ENCODE assay signal across 9 cellular contexts in genomic region chrX:23901805-23902204, GRCh38. TPM values are rescaled to one million over a fixed set of nuclear protein-coding genes. Genes with fewer than 3 reads are reported as not detected.
DNase-seq lines count a peak whose midpoint lies in the region; FAIRE-seq and TF ChIP-seq lines count a peak whose summit lies in the region.
"Had no signal": no experiment of that assay in that cellular context is flagged by ENCODE, and none has a peak within 500 bp of the region (broad histone marks: within the 10 kb centered on the region; RNA-seq: fewer than 3 reads in every experiment).

No MANE protein-coding gene starts in this region.

- peak overlapping the region; percentile 31 for H3K27ac ChIP-seq in HUES48 (ENCODE audit: low read depth, low read length)
- peak overlapping the region; percentile 74 for H3K27ac ChIP-seq in astrocyte (ENCODE audit: low read depth, low read length)
- no peak overlapping the region for H3K27ac ChIP-seq in iPS-20b (ENCODE audit: low read length)
- peak overlapping the region in 1 of 2 donors; percentile 70 for H3K27ac ChIP-seq in small intestine (ENCODE audit: low read depth in 1 of 2, low read length in 1 of 2)

- FAIRE-seq in astrocyte (lab: Jason Lieb, UNC) (no peak), small intestine (lab: Jason Lieb, UNC) (no peak)

- H3K4me1 ChIP-seq in HUES48 (ENCODE audit: control insufficient read depth, insufficient read depth, low read length): peaks cover 45% of the 10 kb centered on the region
- H3K4me1 ChIP-seq in astrocyte (ENCODE audit: insufficient read depth, low read length): peaks cover 31% of the 10 kb centered on the region
- peaks cover 15% of the 10 kb centered on the region; the same call in 1 of the 2 replicates for H3K4me1 ChIP-seq in iPS-20b (ENCODE audit: insufficient read depth, low read length)
- no peaks in the 10 kb centered on the region for H3K4me1 ChIP-seq in small intestine (ENCODE audit: control insufficient read depth in 2 of 2, insufficient read depth in 1 of 2, low read depth in 1 of 2, low read length in 1 of 2)

- H4K20me1 ChIP-seq in astrocyte (ENCODE audit: insufficient read depth, low read length): no peaks in the 10 kb centered on the region

- H3K4me2 ChIP-seq in astrocyte (ENCODE audit: low read length): peak overlapping the region; percentile 69

- no peak overlapping the region for H3K27ac Mint-ChIP-seq in astrocyte (ENCODE audit: unreplicated experiment)
- H3K27ac Mint-ChIP-seq: activated naive CD8-positive, alpha-beta T cell had no signal

- peaks cover 6% of the 10 kb centered on the region for H3K79me2 ChIP-seq in astrocyte (ENCODE audit: insufficient read depth, low read length)

- DNase-seq in DMS79 treated with DMSO at 0.1 percent for 48 hours (lab: John Stamatoyannopoulos, UW): peak; percentile 9
- peak; percentile 39 for DNase-seq in GM20000 (ENCODE audit: low spot score)
- peak; percentile 86 for DNase-seq in OCI-M1 (lab: John Stamatoyannopoulos, UW)
- DNase-seq in astrocyte (ENCODE audit: low read depth): peak; percentile 54
- DNase-seq in small intestine: peak; percentile 81
- DNase-seq in cerebellum (ENCODE audit: low spot score): no peak

- TF ChIP-seq CTCF in GM20000 (IDR thresholded peaks at IDR 0.05; ENCODE audit: extremely low read depth, missing control alignments) (peak; percentile 30), astrocyte (IDR thresholded peaks at IDR 0.05; ENCODE audit: insufficient read depth, low read depth, low read length) (peak; percentile 41)

- peaks cover 21% of the 10 kb centered on the region for H3K4me1 Mint-ChIP-seq in astrocyte (ENCODE audit: low read depth, unreplicated experiment)

- no peak overlapping the region for H3K4me3 Mint-ChIP-seq in astrocyte (ENCODE audit: unreplicated experiment)
- H3K4me3 Mint-ChIP-seq: activated naive CD8-positive, alpha-beta T cell had no signal

- H3K9ac ChIP-seq in HUES48 (ENCODE audit: low read depth, low read length) (no peak overlapping the region), astrocyte (ENCODE audit: low read length) (peak overlapping the region; percentile 62), iPS-20b (ENCODE audit: low read depth, low read length) (peak overlapping the region; percentile 21; the same call in 1 of the 2 replicates)

- no peaks in the 10 kb centered on the region for H3K27me3 ChIP-seq in HUES48 (ENCODE audit: control insufficient read depth, insufficient read depth, low read length)
- H3K27me3 ChIP-seq in astrocyte (ENCODE audit: insufficient read depth, low read length): no peaks in the 10 kb centered on the region
- no peaks in the 10 kb centered on the region for H3K27me3 ChIP-seq in iPS-20b (ENCODE audit: insufficient read depth, low read length)
- no peaks in the 10 kb centered on the region for H3K27me3 ChIP-seq in small intestine (ENCODE audit: control insufficient read depth in 2 of 2, insufficient read depth in 2 of 2, low read length in 2 of 2)

- no peaks in the 10 kb centered on the region for H3K36me3 Mint-ChIP-seq in astrocyte (ENCODE audit: low read depth, unreplicated experiment)
- H3K36me3 Mint-ChIP-seq: activated naive CD8-positive, alpha-beta T cell had no signal

- H3K9me3 ChIP-seq in HUES48 (ENCODE audit: control insufficient read depth, insufficient read depth, low read length) (no peaks in the 10 kb centered on the region), astrocyte (ENCODE audit: insufficient read depth, low read depth, low read length) (no peaks in the 10 kb centered on the region), iPS-20b (ENCODE audit: insufficient read depth, low read depth, low read length) (no peaks in the 10 kb centered on the region), small intestine (ENCODE audit: control insufficient read depth, low read depth) (no peaks in the 10 kb centered on the region)

- no peak overlapping the region for H2AFZ ChIP-seq in astrocyte (ENCODE audit: low read depth, low read length)

- H3K4me3 ChIP-seq in HUES48 (ENCODE audit: low read depth, low read length): no peak overlapping the region
- H3K4me3 ChIP-seq in astrocyte (ENCODE audit: insufficient read depth, low read depth, low read length): no peak overlapping the region
- no peak overlapping the region for H3K4me3 ChIP-seq in iPS-20b (ENCODE audit: low read length)
- H3K4me3 ChIP-seq in small intestine (ENCODE audit: low read depth in 1 of 2, low read length in 2 of 2): no peak overlapping the region

- H3K27me3 Mint-ChIP-seq in astrocyte (ENCODE audit: low read depth, unreplicated experiment): no peaks in the 10 kb centered on the region
- H3K27me3 Mint-ChIP-seq: activated naive CD8-positive, alpha-beta T cell had no signal

- WGBS in small intestine, 3 donors: 0 to 26% (median 12%) methylated on average over 1 of the region's 1 CpG

- no peaks in the 10 kb centered on the region for H3K9me3 Mint-ChIP-seq in astrocyte (ENCODE audit: unreplicated experiment)

- no peaks in the 10 kb centered on the region for H3K36me3 ChIP-seq in HUES48 (ENCODE audit: control insufficient read depth, insufficient read depth, low read length)
- no peaks in the 10 kb centered on the region for H3K36me3 ChIP-seq in astrocyte (ENCODE audit: insufficient read depth, low read length)
- H3K36me3 ChIP-seq in iPS-20b (ENCODE audit: insufficient read depth, low read depth, low read length): no peaks in the 10 kb centered on the region
- no peaks in the 10 kb centered on the region for H3K36me3 ChIP-seq in small intestine (ENCODE audit: control insufficient read depth in 2 of 2, insufficient read depth in 2 of 2, low read length in 2 of 2)

RNA-seq across cellular contexts. Expression of gene APOO, which starts 5.9 kb away (rescaled TPM):
- total RNA-seq in astrocyte (26.5 and 34.6 TPM in 2 replicates), cerebellum (17.7 TPM)
- 10 to 100 TPM; 15.7 to 30.2 (median 28.6) TPM for polyA plus RNA-seq in small intestine

RNA-seq across cellular contexts. Expression of gene CXorf58, which starts 6.0 kb away (rescaled TPM):
- total RNA-seq in astrocyte: not detected in 2 replicates
- under 1 TPM in 2 of 3 donors, not detected in 1; 0.04 to 0.54 TPM for polyA plus RNA-seq in small intestine
- 0.27 TPM for total RNA-seq in cerebellum
